22 cellular contexts compared by ENCODE assay signal in the genomic region with DNA sequence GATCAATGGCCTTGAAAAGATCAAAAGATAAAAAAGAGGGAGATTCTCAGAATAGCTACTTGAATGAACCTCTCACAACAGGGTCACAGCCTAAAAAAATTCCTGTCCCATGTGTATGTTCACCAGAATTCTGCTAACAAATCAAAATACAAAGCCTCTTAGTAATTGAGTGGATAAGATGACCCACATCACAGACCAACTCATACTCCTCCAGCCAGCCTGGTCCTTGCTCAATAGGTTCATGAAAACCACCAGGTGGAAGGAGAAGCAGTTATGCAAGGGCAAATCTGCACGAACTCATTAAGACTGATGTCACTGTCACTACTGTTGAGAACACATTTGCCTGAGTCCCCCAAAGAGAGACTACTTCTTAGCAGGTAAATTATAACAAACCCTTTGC.
A peak's percentile ranks its signal among the peaks of the same experiment; 100 is the strongest.
DNase-seq lines count a peak whose midpoint lies in the region; ATAC-seq and TF ChIP-seq lines count a peak whose summit lies in the region.
"Had no signal": no experiment of that assay in that cellular context is flagged by ENCODE, and none has a peak within 500 bp of the region (broad histone marks: within the 10 kb centered on the region; RNA-seq: fewer than 3 reads in every experiment).

No MANE protein-coding gene starts in this region.

- ATAC-seq in SK-N-SH treated with all-trans-retinoic acid at 6 μM for 48 hours: no peak
- no peak for ATAC-seq in HG03520 (IDR thresholded peaks at IDR 0.05; ENCODE audit: unreplicated experiment)
- ATAC-seq: A549; naive thymus-derived CD8-positive, alpha-beta T cell had no signal

- in situ Hi-C loops in KBM-7 (cut with MboI; ENCODE audit: low pct_unique_long_range_greater_than_20kb, low sequenced_read_pairs): no loop called here

- DNase-seq in AG08395 (ENCODE audit: low spot score) (peak; percentile 11), KBM-7 (peak; percentile 37), SKM-1 treated with dmso at 0.1 percent for 144 hours (lab: John Stamatoyannopoulos, UW; ENCODE audit: unreplicated experiment) (peak; percentile 57), kidney tubule cell (ENCODE audit: low spot score) (peak; percentile 44), NCI-H446 (lab: John Stamatoyannopoulos, UW) (no peak), glomerular visceral epithelial cell (ENCODE audit: extremely low spot score) (no peak)
- DNase-seq: activated CD4-positive, alpha-beta memory T cell treated with anti-CD3 and anti-CD28 coated beads for 36 hours; activated naive CD4-positive, alpha-beta T cell; DMS153; hippocampal formation; islet precursor cell; naive thymus-derived CD8-positive, alpha-beta T cell; NCI-H1105; NCI-H2107; NCI-H524 treated with DMSO at 0.1 percent for 48 hours; SHP77; stimulated activated CD8-positive, alpha-beta memory T cell treated with anti-CD3 and anti-CD28 coated beads, Interleukin-4, amount 100 ng/mL, for 48 hours; substantia nigra; T-helper 1 cell had no signal

TF ChIP-seq in SK-N-SH treated with all-trans-retinoic acid at 6 μM for 48 hours, 23 proteins besides CTCF, POLR2A, EP300 and RAD21:
- TF ChIP-seq, protein P1, sequence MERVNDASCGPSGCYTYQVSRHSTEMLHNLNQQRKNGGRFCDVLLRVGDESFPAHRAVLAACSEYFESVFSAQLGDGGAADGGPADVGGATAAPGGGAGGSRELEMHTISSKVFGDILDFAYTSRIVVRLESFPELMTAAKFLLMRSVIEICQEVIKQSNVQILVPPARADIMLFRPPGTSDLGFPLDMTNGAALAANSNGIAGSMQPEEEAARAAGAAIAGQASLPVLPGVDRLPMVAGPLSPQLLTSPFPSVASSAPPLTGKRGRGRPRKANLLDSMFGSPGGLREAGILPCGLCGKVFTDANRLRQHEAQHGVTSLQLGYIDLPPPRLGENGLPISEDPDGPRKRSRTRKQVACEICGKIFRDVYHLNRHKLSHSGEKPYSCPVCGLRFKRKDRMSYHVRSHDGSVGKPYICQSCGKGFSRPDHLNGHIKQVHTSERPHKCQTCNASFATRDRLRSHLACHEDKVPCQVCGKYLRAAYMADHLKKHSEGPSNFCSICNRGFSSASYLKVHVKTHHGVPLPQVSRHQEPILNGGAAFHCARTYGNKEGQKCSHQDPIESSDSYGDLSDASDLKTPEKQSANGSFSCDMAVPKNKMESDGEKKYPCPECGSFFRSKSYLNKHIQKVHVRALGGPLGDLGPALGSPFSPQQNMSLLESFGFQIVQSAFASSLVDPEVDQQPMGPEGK (CRISPR knock-in tag; IDR thresholded peaks at IDR 0.05; ENCODE audit: borderline replicate concordance): no peak
- TF ChIP-seq ZNF8 (CRISPR knock-in tag; IDR thresholded peaks at IDR 0.05) (no peak), TSHZ2 (CRISPR knock-in tag; IDR thresholded peaks at IDR 0.05) (no peak), GLIS3 (CRISPR knock-in tag; IDR thresholded peaks at IDR 0.05) (no peak), ZNF565 (CRISPR knock-in tag; conservative IDR thresholded peaks at IDR 0.05; ENCODE audit: low read depth) (no peak), CSDC2 (CRISPR knock-in tag; IDR thresholded peaks at IDR 0.05) (no peak), ZFP30 (CRISPR knock-in tag; IDR thresholded peaks at IDR 0.05) (no peak), ZNF70 (CRISPR knock-in tag; IDR thresholded peaks at IDR 0.05) (no peak), TOX (CRISPR knock-in tag; IDR thresholded peaks at IDR 0.05; ENCODE audit: borderline replicate concordance) (no peak), TCF4 (CRISPR knock-in tag; IDR thresholded peaks at IDR 0.05; ENCODE audit: borderline replicate concordance) (no peak), RARB (CRISPR knock-in tag; IDR thresholded peaks at IDR 0.05) (no peak), OSR1 (CRISPR knock-in tag; IDR thresholded peaks at IDR 0.05) (no peak), ARNTL (CRISPR knock-in tag; IDR thresholded peaks at IDR 0.05; ENCODE audit: borderline replicate concordance, low read depth) (no peak), ISL1 (CRISPR knock-in tag; IDR thresholded peaks at IDR 0.05) (no peak), ZFP3 (CRISPR knock-in tag; IDR thresholded peaks at IDR 0.05) (no peak), ESRRG (CRISPR knock-in tag; IDR thresholded peaks at IDR 0.05) (no peak), SNAI2 (CRISPR knock-in tag; IDR thresholded peaks at IDR 0.05) (no peak), ZC3H10 (CRISPR knock-in tag; IDR thresholded peaks at IDR 0.05) (no peak), CREB5 (CRISPR knock-in tag; IDR thresholded peaks at IDR 0.05; ENCODE audit: low read depth) (no peak)
- TF ChIP-seq, protein P2, sequence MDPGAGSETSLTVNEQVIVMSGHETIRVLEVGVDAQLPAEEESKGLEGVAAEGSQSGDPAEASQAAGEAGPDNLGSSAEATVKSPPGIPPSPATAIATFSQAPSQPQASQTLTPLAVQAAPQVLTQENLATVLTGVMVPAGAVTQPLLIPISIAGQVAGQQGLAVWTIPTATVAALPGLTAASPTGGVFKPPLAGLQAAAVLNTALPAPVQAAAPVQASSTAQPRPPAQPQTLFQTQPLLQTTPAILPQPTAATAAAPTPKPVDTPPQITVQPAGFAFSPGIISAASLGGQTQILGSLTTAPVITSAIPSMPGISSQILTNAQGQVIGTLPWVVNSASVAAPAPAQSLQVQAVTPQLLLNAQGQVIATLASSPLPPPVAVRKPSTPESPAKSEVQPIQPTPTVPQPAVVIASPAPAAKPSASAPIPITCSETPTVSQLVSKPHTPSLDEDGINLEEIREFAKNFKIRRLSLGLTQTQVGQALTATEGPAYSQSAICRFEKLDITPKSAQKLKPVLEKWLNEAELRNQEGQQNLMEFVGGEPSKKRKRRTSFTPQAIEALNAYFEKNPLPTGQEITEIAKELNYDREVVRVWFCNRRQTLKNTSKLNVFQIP (CRISPR knock-in tag; IDR thresholded peaks at IDR 0.05; ENCODE audit: borderline replicate concordance, low read depth): no peak

Comparison
In these comparisons a context has a peak if more than half of its experiments do, and no peak if none do; other contexts are left out.
1. DNase-seq: peak in AG08395 (single experiment), KBM-7 (single experiment), SKM-1 treated with dmso at 0.1 percent for 144 hours (single experiment) and kidney tubule cell (single experiment); none in NCI-H446 (0 of 2) and glomerular visceral epithelial cell (single experiment).